Comparison of ENCODE assay signal across 1 cellular context in the genomic region with DNA sequence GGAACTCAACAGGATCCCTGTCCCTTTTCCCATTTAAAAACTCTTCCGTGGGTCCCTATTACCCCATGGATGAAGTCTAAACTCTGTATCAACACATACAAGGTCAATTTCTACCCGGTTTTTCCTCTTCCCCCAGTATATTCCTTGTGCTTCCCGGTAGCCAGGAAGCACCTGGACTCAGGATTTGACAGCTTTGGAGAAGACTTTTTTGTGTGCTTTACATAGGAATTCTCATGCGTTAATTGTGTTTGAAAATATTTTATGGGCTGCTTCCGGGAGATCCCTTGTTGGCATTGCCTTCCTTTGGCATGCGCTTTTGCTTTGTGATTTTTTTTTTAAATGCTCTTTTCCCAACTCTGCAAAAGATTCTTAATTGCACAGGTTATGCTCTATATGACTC.
TF ChIP-seq lines count a peak whose summit lies in the region.

No MANE protein-coding gene starts in this region.

TF ChIP-seq in WTC11, 78 proteins besides CTCF, POLR2A, EP300 and RAD21:
- TF ChIP-seq, protein P1, sequence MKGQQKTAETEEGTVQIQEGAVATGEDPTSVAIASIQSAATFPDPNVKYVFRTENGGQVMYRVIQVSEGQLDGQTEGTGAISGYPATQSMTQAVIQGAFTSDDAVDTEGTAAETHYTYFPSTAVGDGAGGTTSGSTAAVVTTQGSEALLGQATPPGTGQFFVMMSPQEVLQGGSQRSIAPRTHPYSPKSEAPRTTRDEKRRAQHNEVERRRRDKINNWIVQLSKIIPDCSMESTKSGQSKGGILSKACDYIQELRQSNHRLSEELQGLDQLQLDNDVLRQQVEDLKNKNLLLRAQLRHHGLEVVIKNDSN (CRISPR knock-in tag; IDR thresholded peaks at IDR 0.05), result no peak
- no peak for TF ChIP-seq EMX1 (CRISPR knock-in tag; IDR thresholded peaks at IDR 0.05)
- no peak for TF ChIP-seq TEAD4 (CRISPR knock-in tag; IDR thresholded peaks at IDR 0.05)
- TF ChIP-seq ZNF121 (CRISPR knock-in tag; IDR thresholded peaks at IDR 0.05), result no peak
- TF ChIP-seq, protein P2, sequence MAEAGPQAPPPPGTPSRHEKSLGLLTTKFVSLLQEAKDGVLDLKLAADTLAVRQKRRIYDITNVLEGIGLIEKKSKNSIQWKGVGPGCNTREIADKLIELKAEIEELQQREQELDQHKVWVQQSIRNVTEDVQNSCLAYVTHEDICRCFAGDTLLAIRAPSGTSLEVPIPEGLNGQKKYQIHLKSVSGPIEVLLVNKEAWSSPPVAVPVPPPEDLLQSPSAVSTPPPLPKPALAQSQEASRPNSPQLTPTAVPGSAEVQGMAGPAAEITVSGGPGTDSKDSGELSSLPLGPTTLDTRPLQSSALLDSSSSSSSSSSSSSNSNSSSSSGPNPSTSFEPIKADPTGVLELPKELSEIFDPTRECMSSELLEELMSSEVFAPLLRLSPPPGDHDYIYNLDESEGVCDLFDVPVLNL (CRISPR knock-in tag; IDR thresholded peaks at IDR 0.05; ENCODE audit: borderline replicate concordance, low read depth), result no peak
- TF ChIP-seq, protein P3, sequence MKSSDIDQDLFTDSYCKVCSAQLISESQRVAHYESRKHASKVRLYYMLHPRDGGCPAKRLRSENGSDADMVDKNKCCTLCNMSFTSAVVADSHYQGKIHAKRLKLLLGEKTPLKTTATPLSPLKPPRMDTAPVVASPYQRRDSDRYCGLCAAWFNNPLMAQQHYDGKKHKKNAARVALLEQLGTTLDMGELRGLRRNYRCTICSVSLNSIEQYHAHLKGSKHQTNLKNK (CRISPR knock-in tag; IDR thresholded peaks at IDR 0.05), result no peak
